In genomic region chr1:78880223-78880622, GRCh38 we compare ENCODE assay signal across 11 cellular contexts.
"Had no signal": no experiment of that assay in that cellular context is flagged by ENCODE, and none has a peak within 500 bp of the region (broad histone marks: within the 10 kb centered on the region; RNA-seq: fewer than 3 reads in every experiment).

No MANE protein-coding gene starts in this region.

- DNase-seq: GM23248, GOT3, H7, H9, HCEC 1CT, HFFc6 had no signal

- H3K4me3 ChIP-seq: GM23248, GM23338, HAP-1 had no signal

- H3K4me1 ChIP-seq: HAP-1 had no signal

- FAIRE-seq: H1, H54 had no signal

- H3K4me2 ChIP-seq: GM23338 had no signal

- H2AFZ ChIP-seq: GM23248, GM23338 had no signal

- ATAC-seq: GM23338, HCT116 had no signal

- H3K9ac ChIP-seq: GM23248 had no signal

- H3K36me3 ChIP-seq: HAP-1 had no signal

- H3K27ac ChIP-seq: GM23248 had no signal

- H3K9me3 ChIP-seq: HAP-1 had no signal
